ENCODE assay signal across 10 cellular contexts in the genomic region with DNA sequence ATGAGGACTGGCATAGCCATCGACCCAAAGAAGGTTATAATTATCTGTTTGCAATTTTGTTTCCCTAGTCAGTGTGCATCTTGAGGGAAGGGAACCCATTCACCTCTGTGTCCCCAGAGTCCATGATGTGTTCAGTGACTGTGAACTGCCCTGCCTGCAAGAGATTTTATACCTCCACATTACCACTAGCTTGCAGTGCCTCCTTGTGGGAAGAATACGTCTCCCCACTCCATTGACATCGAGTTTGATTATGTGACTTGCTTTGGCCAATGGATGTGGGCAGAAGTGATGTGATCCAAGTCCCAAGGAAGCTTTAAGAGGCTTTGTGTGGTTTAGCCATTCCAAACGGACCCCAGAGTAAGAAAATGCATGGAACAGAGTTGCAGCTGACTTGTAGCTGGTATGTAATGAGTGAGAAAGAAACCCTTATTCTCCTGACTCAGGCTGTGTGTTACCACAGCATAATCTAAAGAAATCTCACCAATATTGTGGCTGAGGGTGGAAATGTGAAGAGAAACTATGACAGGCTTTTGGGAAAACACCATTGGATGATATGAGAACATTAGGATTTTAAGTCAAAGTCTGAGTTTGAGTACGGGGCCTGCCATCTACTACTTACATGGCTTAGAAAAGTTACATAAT. TPM values are rescaled to one million over a fixed set of nuclear protein-coding genes. Genes with fewer than 3 reads are reported as not detected.
DNase-seq lines count a peak whose midpoint lies in the region; ATAC-seq, FAIRE-seq and TF ChIP-seq lines count a peak whose summit lies in the region.
"Had no signal": no experiment of that assay in that cellular context is flagged by ENCODE, and none has a peak within 500 bp of the region (broad histone marks: within the 10 kb centered on the region; RNA-seq: fewer than 3 reads in every experiment).

No MANE protein-coding gene starts in this region.

- no peaks in the 10 kb centered on the region for H3K9me3 Mint-ChIP-seq in activated naive CD4-positive, alpha-beta T cell treated with anti-CD3 and anti-CD28 coated beads for 36 hours
- H3K9me3 Mint-ChIP-seq in endothelial cell (ENCODE audit: unreplicated experiment), result no peaks in the 10 kb centered on the region
- H3K9me3 Mint-ChIP-seq: dendritic cell treated with granulocyte-macrophage colony-stimulating factor and Interleukin-4, amounts not matched to agents 40 ng/mL and 50 ng/mL, for 4 days had no signal

- peak; percentile 18 for DNase-seq in activated naive CD4-positive, alpha-beta T cell treated with anti-CD3 and anti-CD28 coated beads for 36 hours
- no peak for DNase-seq in activated naive CD4-positive, alpha-beta T cell (lab: John Stamatoyannopoulos, UW)
- DNase-seq in NAMALWA (ENCODE audit: low spot score), result peak; percentile 35
- DNase-seq in endothelial cell (ENCODE audit: low spot score), result peak; percentile 12
- DNase-seq in smooth muscle cell (lab: John Stamatoyannopoulos, UW; ENCODE audit: unreplicated experiment), result no peak
- no peak for DNase-seq in GM19239 (ENCODE audit: insufficient read length, low spot score)
- no peak for DNase-seq in stimulated activated CD4-positive, alpha-beta T cell treated with anti-CD3 and anti-CD28 coated beads, Interleukin-4, amount 100 ng/mL, for 4 hours

- no peak overlapping the region for H3K4me2 ChIP-seq in smooth muscle cell

- no peaks in the 10 kb centered on the region for H4K20me1 ChIP-seq in smooth muscle cell (ENCODE audit: low read depth)

- FAIRE-seq in GM19239 (lab: Jason Lieb, UNC), result no peak

- intact Hi-C loops in activated naive CD4-positive, alpha-beta T cell treated with anti-CD3 and anti-CD28 coated beads for 36 hours (cut with micrococcal nuclease), result no loop called here

- no peak overlapping the region for H2AFZ ChIP-seq in smooth muscle cell (ENCODE audit: low read depth)

- CTCF ChIA-PET in activated naive CD4-positive, alpha-beta T cell treated with anti-CD3 and anti-CD28 coated beads for 36 hours (lab: Charles Lee), result interaction anchor here (0.6 to 2.7 kb wide), 2 partner anchors 30 to 63 kb away, joined by 3 to 12 read pairs; no protein-coding TSS in a partner anchor

- H3K4me1 Mint-ChIP-seq in activated naive CD4-positive, alpha-beta T cell treated with anti-CD3 and anti-CD28 coated beads for 36 hours (ENCODE audit: low read depth), result no peaks in the 10 kb centered on the region
- H3K4me1 Mint-ChIP-seq in endothelial cell (ENCODE audit: unreplicated experiment), result peaks cover 5% of the 10 kb centered on the region

- H3K27me3 Mint-ChIP-seq in activated naive CD4-positive, alpha-beta T cell treated with anti-CD3 and anti-CD28 coated beads for 36 hours (ENCODE audit: low read depth), result no peaks in the 10 kb centered on the region
- peaks cover 2% of the 10 kb centered on the region for H3K27me3 Mint-ChIP-seq in endothelial cell (ENCODE audit: unreplicated experiment)

- no peaks in the 10 kb centered on the region for H3K36me3 ChIP-seq in smooth muscle cell (ENCODE audit: low read depth)

- H3K4me3 ChIP-seq in smooth muscle cell, result no peak overlapping the region

- H3K4me1 ChIP-seq in smooth muscle cell (ENCODE audit: low read depth), result peaks cover 8% of the 10 kb centered on the region
- H3K4me1 ChIP-seq: Caco-2 had no signal

- H3F3A ChIP-seq in smooth muscle cell (ENCODE audit: low read depth), result no peaks in the 10 kb centered on the region

- H3K9me3 ChIP-seq in smooth muscle cell (replicated peaks; ENCODE audit: low read depth), result no peaks in the 10 kb centered on the region
- H3K9me3 ChIP-seq: Caco-2 had no signal

- ATAC-seq in GM21390 (IDR thresholded peaks at IDR 0.05; ENCODE audit: unreplicated experiment), result no peak

- H3K27ac Mint-ChIP-seq in activated naive CD4-positive, alpha-beta T cell treated with anti-CD3 and anti-CD28 coated beads for 36 hours, result no peak overlapping the region
- H3K27ac Mint-ChIP-seq in endothelial cell (ENCODE audit: unreplicated experiment), result peak overlapping the region; percentile 17
- H3K27ac Mint-ChIP-seq: dendritic cell treated with granulocyte-macrophage colony-stimulating factor and Interleukin-4, amounts not matched to agents 40 ng/mL and 50 ng/mL, for 4 days had no signal

- H3K27ac ChIP-seq in smooth muscle cell (ENCODE audit: low read depth), result peak overlapping the region; percentile 52

- 58% methylated on average over 5 of the region's 5 CpGs for WGBS in smooth muscle cell (ENCODE audit: low lambda C conversion rate)

- H3K27me3 ChIP-seq in smooth muscle cell (ENCODE audit: low read depth), result no peaks in the 10 kb centered on the region

- no peak for TF ChIP-seq CTCF in endothelial cell (IDR thresholded peaks at IDR 0.05; ENCODE audit: unreplicated experiment)
- TF ChIP-seq CTCF in smooth muscle cell (IDR thresholded peaks at IDR 0.05; ENCODE audit: borderline replicate concordance, insufficient read depth, poor library complexity, severe bottlenecking), result peak; percentile 27

- H3K4me3 Mint-ChIP-seq in activated naive CD4-positive, alpha-beta T cell treated with anti-CD3 and anti-CD28 coated beads for 36 hours, result no peak overlapping the region
- no peak overlapping the region for H3K4me3 Mint-ChIP-seq in endothelial cell (ENCODE audit: unreplicated experiment)
- H3K4me3 Mint-ChIP-seq: dendritic cell treated with granulocyte-macrophage colony-stimulating factor and Interleukin-4, amounts not matched to agents 40 ng/mL and 50 ng/mL, for 4 days had no signal

- H3K79me2 ChIP-seq in smooth muscle cell (ENCODE audit: low read depth), result no peaks in the 10 kb centered on the region

- no peak overlapping the region for H3K9ac ChIP-seq in smooth muscle cell (ENCODE audit: low read depth)

- H3K36me3 Mint-ChIP-seq in activated naive CD4-positive, alpha-beta T cell treated with anti-CD3 and anti-CD28 coated beads for 36 hours (ENCODE audit: low read depth), result no peaks in the 10 kb centered on the region
- no peaks in the 10 kb centered on the region for H3K36me3 Mint-ChIP-seq in endothelial cell (ENCODE audit: low read depth, unreplicated experiment)

RNA-seq across cellular contexts. Expression of gene NRDC, which starts 47.8 kb away (rescaled TPM):
- 100 to 1,000 TPM; 136 to 145 TPM for total RNA-seq in activated naive CD4-positive, alpha-beta T cell treated with anti-CD3 and anti-CD28 coated beads for 36 hours
- 135 TPM for total RNA-seq in endothelial cell (ENCODE audit: unreplicated experiment)
- total RNA-seq in smooth muscle cell, result 81.5 and 88.4 TPM in 2 replicates
- 95.2 and 96.1 TPM in 2 replicates for polyA plus RNA-seq in smooth muscle cell

Comparison
In these comparisons a context has a peak if more than half of its experiments do, and no peak if none do; other contexts are left out.
1. DNase-seq: peak in activated naive CD4-positive, alpha-beta T cell treated with anti-CD3 and anti-CD28 coated beads for 36 hours (single experiment), NAMALWA (single experiment) and endothelial cell (single experiment); none in activated naive CD4-positive, alpha-beta T cell (0 of 4), smooth muscle cell (single experiment), GM19239 (single experiment) and stimulated activated CD4-positive, alpha-beta T cell treated with anti-CD3 and anti-CD28 coated beads, Interleukin-4, amount 100 ng/mL, for 4 hours (0 of 2).